ENCODE assay signal across 7 cellular contexts in the genomic region with DNA sequence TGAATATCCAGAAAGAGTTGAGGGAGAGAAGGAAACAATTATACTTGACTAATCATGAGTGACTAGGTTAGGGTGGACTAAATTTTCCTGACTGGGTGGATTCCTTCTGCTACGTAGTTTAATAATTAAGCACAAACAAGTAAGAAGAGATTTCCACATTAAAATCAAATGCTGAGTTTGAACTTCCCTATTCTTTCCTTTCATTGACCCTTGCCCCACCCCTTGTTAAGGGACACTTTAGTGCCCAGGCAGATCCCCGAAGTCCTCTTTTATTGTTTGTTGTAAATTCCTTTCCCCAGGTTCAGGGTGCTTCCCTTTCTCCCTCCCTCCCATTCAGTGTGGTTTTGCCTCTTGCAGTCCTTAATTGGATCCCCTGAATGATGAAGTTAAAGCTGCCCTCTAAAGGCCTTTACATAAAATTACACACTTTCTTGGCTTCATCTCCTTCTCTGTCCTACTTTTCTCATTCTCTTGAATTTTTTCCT. TPM values are rescaled to one million over a fixed set of nuclear protein-coding genes. Genes with fewer than 3 reads are reported as not detected.
DNase-seq lines count a peak whose midpoint lies in the region; ATAC-seq and TF ChIP-seq lines count a peak whose summit lies in the region.

No MANE protein-coding gene starts in this region.

- DNase-seq in MM.1S (peak; percentile 39), cardiac fibroblast (ENCODE audit: low read depth in 2 of 2) (peak; percentile 28 to 44), osteocyte (ENCODE audit: extremely low spot score, unreplicated experiment) (no peak), nucleus accumbens (lab: John Stamatoyannopoulos, UW) (no peak), activated T-cell treated with anti-CD3 and anti-CD28 coated beads for 4 hours (no peak)
- DNase-seq in stimulated activated naive CD8-positive, alpha-beta T cell treated with anti-CD3 and anti-CD28 coated beads, Interleukin-15, amount 100 ng/mL, for 72 hours, result no peak

- H3K4me1 ChIP-seq in MM.1S (ENCODE audit: low read length), result no peaks in the 10 kb centered on the region

- no peaks in the 10 kb centered on the region for H4K20me1 ChIP-seq in MM.1S (ENCODE audit: insufficient read depth, low read length)

- H3K9me3 ChIP-seq in MM.1S (replicated peaks; ENCODE audit: insufficient read depth, low read length), result no peaks in the 10 kb centered on the region

- H3K4me3 ChIP-seq in MM.1S (ENCODE audit: low read length), result no peak overlapping the region
- no peak overlapping the region for H3K4me3 ChIP-seq in cardiac fibroblast (replicated peaks in 1 of 2; ENCODE audit: low read depth in 2 of 2, low read length in 2 of 2)

- H3K4me3 Mint-ChIP-seq in osteocyte (ENCODE audit: unreplicated experiment), result no peak overlapping the region
- no peak overlapping the region for H3K4me3 Mint-ChIP-seq in stimulated activated naive CD8-positive, alpha-beta T cell treated with anti-CD3 and anti-CD28 coated beads, Interleukin-15, amount 100 ng/mL, for 72 hours

- no peak overlapping the region for H2AFZ ChIP-seq in MM.1S (ENCODE audit: low read length)

- peak; percentile 34 for TF ChIP-seq CTCF in GM12873 (IDR thresholded peaks at IDR 0.05; ENCODE audit: insufficient read depth, low read depth, low read length, missing control alignments)
- TF ChIP-seq CTCF in MM.1S (IDR thresholded peaks at IDR 0.05; ENCODE audit: low read length), result peak; percentile 61
- TF ChIP-seq CTCF in cardiac fibroblast (IDR thresholded peaks at IDR 0.05; ENCODE audit: low read depth, low read length), result peak; percentile 25
- TF ChIP-seq CTCF in osteocyte (IDR thresholded peaks at IDR 0.05), result peak; percentile 46

- no peak for ATAC-seq in stimulated activated naive CD8-positive, alpha-beta T cell treated with anti-CD3 and anti-CD28 coated beads, Interleukin-15, amount 100 ng/mL, for 72 hours

- no peaks in the 10 kb centered on the region for H3K9me3 Mint-ChIP-seq in osteocyte (ENCODE audit: unreplicated experiment)
- no peaks in the 10 kb centered on the region for H3K9me3 Mint-ChIP-seq in stimulated activated naive CD8-positive, alpha-beta T cell treated with anti-CD3 and anti-CD28 coated beads, Interleukin-15, amount 100 ng/mL, for 72 hours

- no peaks in the 10 kb centered on the region for H3K9me2 ChIP-seq in MM.1S (replicated peaks; ENCODE audit: insufficient read depth, low read length)

- no peaks in the 10 kb centered on the region for H3K79me2 ChIP-seq in MM.1S (ENCODE audit: low read length)

- no peak overlapping the region for H3K27ac ChIP-seq in MM.1S (ENCODE audit: low read length)

- no peak overlapping the region for H3K4me2 ChIP-seq in MM.1S (ENCODE audit: low read depth, low read length)

- no peak overlapping the region for H3K27ac Mint-ChIP-seq in osteocyte (ENCODE audit: unreplicated experiment)
- H3K27ac Mint-ChIP-seq in stimulated activated naive CD8-positive, alpha-beta T cell treated with anti-CD3 and anti-CD28 coated beads, Interleukin-15, amount 100 ng/mL, for 72 hours, result no peak overlapping the region

- H3K27me3 ChIP-seq in MM.1S (replicated peaks; ENCODE audit: insufficient read depth, low read length), result no peaks in the 10 kb centered on the region

- no peaks in the 10 kb centered on the region for H3K36me3 Mint-ChIP-seq in osteocyte (ENCODE audit: unreplicated experiment)

- no peaks in the 10 kb centered on the region for H3K36me3 ChIP-seq in MM.1S (replicated peaks; ENCODE audit: insufficient read depth, low read length)

- H3K9ac ChIP-seq in MM.1S (ENCODE audit: low read length), result no peak overlapping the region

- no peaks in the 10 kb centered on the region for H3K4me1 Mint-ChIP-seq in osteocyte (ENCODE audit: unreplicated experiment)
- H3K4me1 Mint-ChIP-seq in stimulated activated naive CD8-positive, alpha-beta T cell treated with anti-CD3 and anti-CD28 coated beads, Interleukin-15, amount 100 ng/mL, for 72 hours, result no peaks in the 10 kb centered on the region

- no peaks in the 10 kb centered on the region for H3F3A ChIP-seq in MM.1S (ENCODE audit: insufficient read depth, low read length)

- peaks cover 3% of the 10 kb centered on the region for H3K27me3 Mint-ChIP-seq in osteocyte (ENCODE audit: unreplicated experiment)
- H3K27me3 Mint-ChIP-seq in stimulated activated naive CD8-positive, alpha-beta T cell treated with anti-CD3 and anti-CD28 coated beads, Interleukin-15, amount 100 ng/mL, for 72 hours, result no peaks in the 10 kb centered on the region

RNA-seq across cellular contexts. Expression of a gene that starts 8.8 kb away (rescaled TPM):
- total RNA-seq in osteocyte, result not detected in 2 replicates

Comparison
In these comparisons a context has a peak if more than half of its experiments do, and no peak if none do; other contexts are left out.
1. DNase-seq: peak in MM.1S (single experiment) and cardiac fibroblast (2 of 2); none in osteocyte (single experiment), nucleus accumbens (0 of 56), activated T-cell treated with anti-CD3 and anti-CD28 coated beads for 4 hours (single experiment) and stimulated activated naive CD8-positive, alpha-beta T cell treated with anti-CD3 and anti-CD28 coated beads, Interleukin-15, amount 100 ng/mL, for 72 hours (0 of 2).
2. Peak in every context shown above with its lines, with median percentiles within 50 percentile points of each other: CTCF ChIP-seq.